ENCODE assay signal across 1 cellular context in the genomic region with DNA sequence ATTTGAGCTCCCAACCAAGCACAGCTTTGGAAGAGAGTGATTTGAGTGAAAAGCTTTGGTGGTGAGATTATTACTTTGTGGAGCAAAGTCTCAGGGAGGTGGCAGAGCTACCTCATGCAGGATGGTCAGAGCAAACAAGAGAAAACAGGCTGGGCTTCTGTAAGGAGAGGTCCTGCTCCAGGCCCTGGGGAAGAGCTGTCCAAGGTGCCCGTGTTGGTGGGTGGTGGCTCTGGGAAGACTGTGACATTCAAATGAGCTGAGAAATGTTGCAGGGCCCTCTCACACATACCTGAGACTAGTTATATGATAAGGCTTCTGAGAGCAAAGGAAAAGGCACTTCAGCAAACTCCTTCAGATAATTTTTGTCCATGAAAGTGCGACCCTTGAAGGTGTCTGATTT.
TF ChIP-seq lines count a peak whose summit lies in the region.

No MANE protein-coding gene starts in this region.

TF ChIP-seq in GM12878, 131 proteins besides CTCF, POLR2A, EP300 and RAD21 (continued from another document):
- TF ChIP-seq, protein P1, sequence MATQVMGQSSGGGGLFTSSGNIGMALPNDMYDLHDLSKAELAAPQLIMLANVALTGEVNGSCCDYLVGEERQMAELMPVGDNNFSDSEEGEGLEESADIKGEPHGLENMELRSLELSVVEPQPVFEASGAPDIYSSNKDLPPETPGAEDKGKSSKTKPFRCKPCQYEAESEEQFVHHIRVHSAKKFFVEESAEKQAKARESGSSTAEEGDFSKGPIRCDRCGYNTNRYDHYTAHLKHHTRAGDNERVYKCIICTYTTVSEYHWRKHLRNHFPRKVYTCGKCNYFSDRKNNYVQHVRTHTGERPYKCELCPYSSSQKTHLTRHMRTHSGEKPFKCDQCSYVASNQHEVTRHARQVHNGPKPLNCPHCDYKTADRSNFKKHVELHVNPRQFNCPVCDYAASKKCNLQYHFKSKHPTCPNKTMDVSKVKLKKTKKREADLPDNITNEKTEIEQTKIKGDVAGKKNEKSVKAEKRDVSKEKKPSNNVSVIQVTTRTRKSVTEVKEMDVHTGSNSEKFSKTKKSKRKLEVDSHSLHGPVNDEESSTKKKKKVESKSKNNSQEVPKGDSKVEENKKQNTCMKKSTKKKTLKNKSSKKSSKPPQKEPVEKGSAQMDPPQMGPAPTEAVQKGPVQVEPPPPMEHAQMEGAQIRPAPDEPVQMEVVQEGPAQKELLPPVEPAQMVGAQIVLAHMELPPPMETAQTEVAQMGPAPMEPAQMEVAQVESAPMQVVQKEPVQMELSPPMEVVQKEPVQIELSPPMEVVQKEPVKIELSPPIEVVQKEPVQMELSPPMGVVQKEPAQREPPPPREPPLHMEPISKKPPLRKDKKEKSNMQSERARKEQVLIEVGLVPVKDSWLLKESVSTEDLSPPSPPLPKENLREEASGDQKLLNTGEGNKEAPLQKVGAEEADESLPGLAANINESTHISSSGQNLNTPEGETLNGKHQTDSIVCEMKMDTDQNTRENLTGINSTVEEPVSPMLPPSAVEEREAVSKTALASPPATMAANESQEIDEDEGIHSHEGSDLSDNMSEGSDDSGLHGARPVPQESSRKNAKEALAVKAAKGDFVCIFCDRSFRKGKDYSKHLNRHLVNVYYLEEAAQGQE (IDR thresholded peaks at IDR 0.05; ENCODE audit: low read depth, low read length), result peak; percentile 72
- TF ChIP-seq JUND (IDR thresholded peaks at IDR 0.05; ENCODE audit: low read depth, low read length), result no peak
